In the genomic region with DNA sequence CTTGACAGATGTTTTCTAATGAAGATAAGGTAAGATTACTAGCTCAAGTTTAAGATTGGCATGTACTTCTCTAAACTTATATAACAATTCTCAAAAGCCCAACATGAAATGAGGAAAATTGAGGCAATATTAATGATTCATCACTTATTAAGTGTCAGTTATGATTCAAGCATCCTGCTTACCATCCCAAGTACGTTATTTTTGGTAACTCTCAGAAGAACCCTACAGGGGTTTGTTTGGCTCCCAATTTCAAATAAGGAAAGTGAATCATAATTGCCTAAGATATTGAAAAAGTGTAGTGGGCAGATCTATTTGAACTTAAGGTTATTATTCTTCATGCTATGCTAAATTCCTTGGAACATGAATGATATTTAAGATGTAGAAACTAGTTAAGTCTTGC, we compare ENCODE assay signal across 23 cellular contexts.
"Had no signal": no experiment of that assay in that cellular context is flagged by ENCODE, and none has a peak within 500 bp of the region (broad histone marks: within the 10 kb centered on the region; RNA-seq: fewer than 3 reads in every experiment).

No MANE protein-coding gene starts in this region.

- H3K27me3 ChIP-seq: MG63, Peyer's patch, SJCRH30 had no signal

- H3K4me3 ChIP-seq: MG63, PC-9, Peyer's patch, SJCRH30 had no signal

- H3K36me3 ChIP-seq: MG63, Peyer's patch, SJCRH30 had no signal

- H3K27ac ChIP-seq: PC-9, Peyer's patch, SJCRH30 had no signal

- H3K9me3 ChIP-seq: MG63, Peyer's patch, SJCRH30 had no signal

- H3K4me1 ChIP-seq: Peyer's patch had no signal

- ATAC-seq: HepG2, Right ventricle myocardium inferior, SK-N-SH treated with all-trans-retinoic acid at 6 μM for 48 hours had no signal

- DNase-seq: IMR-90, Karpas-422, KG1, MG63, NCI-H1092, NCI-H1105 treated with DMSO at 0.1 percent for 48 hours, NCI-H1417 treated with DMSO at 0.1 percent for 48 hours, NCI-H146, NCI-H1694 treated with DMSO at 0.1 percent for 48 hours, NCI-H1930, NCI-H2081, NCI-H2107, NCI-H2227 treated with DMSO at 0.1 percent for 48 hours, NCI-H524, NCI-H526 treated with DMSO at 0.1 percent for 48 hours, NCI-H748 treated with DMSO at 0.1 percent for 48 hours, PC-9, Peyer's patch, SHP77 treated with DMSO at 0.1 percent for 48 hours, SJCRH30 had no signal
